In the genomic region with DNA sequence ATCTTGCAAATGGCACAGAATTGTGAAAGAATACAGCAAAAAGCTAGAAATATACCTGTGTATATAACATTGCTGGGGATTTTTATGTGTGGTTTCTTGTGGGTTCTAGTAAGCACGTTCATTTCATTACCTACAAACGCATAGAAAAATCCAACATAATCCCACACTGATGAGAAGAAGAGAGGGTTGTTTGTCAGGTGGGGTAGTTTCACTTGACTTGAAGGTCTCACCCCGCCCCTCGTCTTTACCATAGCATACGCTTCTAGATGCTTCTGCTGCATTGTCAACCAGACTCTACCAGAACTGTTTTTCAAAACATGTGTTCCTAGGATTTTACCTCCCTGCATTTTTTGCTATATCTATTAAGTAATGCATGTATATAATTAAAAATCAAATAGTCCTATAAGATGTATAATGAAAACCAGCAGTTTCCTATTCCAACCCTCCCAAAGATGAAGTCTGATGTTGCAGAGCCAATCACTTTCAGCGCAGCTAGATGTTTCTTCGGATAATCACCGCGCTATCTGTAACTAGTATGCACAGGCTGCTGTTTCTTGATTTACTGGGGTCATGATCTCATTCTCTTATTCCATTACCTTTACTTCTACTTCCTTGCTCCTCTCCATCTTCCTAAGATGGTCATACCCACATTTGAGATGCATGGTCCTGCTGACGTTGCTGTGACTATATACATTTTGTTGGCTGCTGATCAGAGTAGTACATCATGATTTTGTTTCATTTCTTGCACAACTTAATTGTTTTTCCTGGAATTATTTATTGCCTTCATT, we compare ENCODE assay signal across 15 cellular contexts.
A peak's percentile ranks its signal among the peaks of the same experiment; 100 is the strongest.
DNase-seq lines count a peak whose midpoint lies in the region; ATAC-seq, FAIRE-seq and TF ChIP-seq lines count a peak whose summit lies in the region.
"Had no signal": no experiment of that assay in that cellular context is flagged by ENCODE, and none has a peak within 500 bp of the region (broad histone marks: within the 10 kb centered on the region; RNA-seq: fewer than 3 reads in every experiment).

No MANE protein-coding gene starts in this region.

- peaks cover 38% of the 10 kb centered on the region for H3F3A ChIP-seq in GM23248 (ENCODE audit: insufficient read depth)

- CTCF ChIA-PET in GM10248 (lab: Yijun Ruan, JAX) (interaction anchor here (0.6 to 14.8 kb wide), 15 partner anchors 8 to 527 kb away, joined by 3 to 192 read pairs (median 4); no protein-coding TSS in a partner anchor), activated B cell treated with CpG ODN at 0.5 μM for 24 hours (lab: Charles Lee) (interaction anchor here (0.8 to 4.4 kb wide), 7 partner anchors 12 to 455 kb away, joined by 3 to 26 read pairs (median 4); no protein-coding TSS in a partner anchor), HepG2 (lab: Yijun Ruan, JAX; ENCODE audit: low intra/inter-chr PET ratio, low total read pairs) (no interaction called here)

- H3K79me2 ChIP-seq in GM23248 (ENCODE audit: insufficient read depth) = no peaks in the 10 kb centered on the region
- H3K79me2 ChIP-seq in HepG2 (ENCODE audit: insufficient read depth, low read length) = no peaks in the 10 kb centered on the region

- peak overlapping the region; percentile 48 for H3K4me3 ChIP-seq in GM23248
- no peak overlapping the region for H3K4me3 ChIP-seq in HepG2 (replicated peaks in 1 of 3; ENCODE audit: insufficient read depth in 1 of 3, low read depth in 2 of 3, low read length in 3 of 3)
- H3K4me3 ChIP-seq: left ventricle myocardium inferior, psoas muscle had no signal

- peaks cover 27% of the 10 kb centered on the region for H3K36me3 Mint-ChIP-seq in activated B cell treated with CpG ODN at 0.5 μM for 24 hours (ENCODE audit: low read depth)

- peak; percentile 45 for DNase-seq in GM10248 (ENCODE audit: extremely low spot score)
- no peak for DNase-seq in GM23248
- no peak for DNase-seq in activated B cell treated with CpG ODN at 0.5 μM for 24 hours
- no peak for DNase-seq in HepG2 (ENCODE audit: low spot score)
- DNase-seq in GOT3 (lab: John Stamatoyannopoulos, UW) = no peak
- no peak for DNase-seq in retina
- DNase-seq: CD8-positive, alpha-beta memory T cell; central memory CD4-positive, alpha-beta T cell; left ventricle myocardium inferior; NCI-H1105; psoas muscle had no signal

- whole genome bisulfite sequencing in GM23248 (ENCODE audit: low coverage in 1 of 2, low lambda C conversion rate in 2 of 2, missing lambda C conversion rate in 2 of 2), 2 experiments = 81 to 82% methylated on average over 10 of the region's 10 CpGs
- WGBS in HepG2 (ENCODE audit: low lambda C conversion rate) = 80% methylated on average over 10 of the region's 10 CpGs

- no peaks in the 10 kb centered on the region for H4K20me1 ChIP-seq in GM23248 (ENCODE audit: insufficient read depth)
- H4K20me1 ChIP-seq in HepG2 (ENCODE audit: insufficient read depth, low read length) = no peaks in the 10 kb centered on the region

- H2AFZ ChIP-seq in GM23248 (no peak overlapping the region), HepG2 (ENCODE audit: low read length) (no peak overlapping the region)

- peaks cover 49% of the 10 kb centered on the region for H3K4me1 Mint-ChIP-seq in activated B cell treated with CpG ODN at 0.5 μM for 24 hours

- no peak for FAIRE-seq in HepG2 (lab: Jason Lieb, UNC)
- FAIRE-seq: H1 had no signal

- no peaks in the 10 kb centered on the region for H3K27me3 Mint-ChIP-seq in activated B cell treated with CpG ODN at 0.5 μM for 24 hours

- TF ChIP-seq CTCF in GM10248 (IDR thresholded peaks at IDR 0.05; ENCODE audit: control extremely low read depth, extremely low read depth, low read depth, missing control alignments) (no peak), activated B cell treated with CpG ODN at 0.5 μM for 24 hours (IDR thresholded peaks at IDR 0.05) (no peak), HepG2 (CRISPR knock-in tag; IDR thresholded peaks at IDR 0.05) (no peak)

- H3K9me3 ChIP-seq in GM23248 (ENCODE audit: low read depth) (no peaks in the 10 kb centered on the region), HepG2 (ENCODE audit: low read length) (no peaks in the 10 kb centered on the region)
- H3K9me3 ChIP-seq: left ventricle myocardium inferior, psoas muscle had no signal

- no peak for ATAC-seq in activated B cell treated with CpG ODN at 0.5 μM for 24 hours (ENCODE audit: low read depth)
- no peak for ATAC-seq in HepG2
- ATAC-seq in GM19328 (IDR thresholded peaks at IDR 0.05; ENCODE audit: unreplicated experiment) = no peak
- no peak for ATAC-seq in GM19467 (IDR thresholded peaks at IDR 0.05; ENCODE audit: unreplicated experiment)
- ATAC-seq: psoas muscle, WTC11 had no signal

- H3K9ac ChIP-seq in GM23248 = peak overlapping the region; percentile 75
- peak overlapping the region; percentile 29; the same call in 1 of the 2 replicates for H3K9ac ChIP-seq in HepG2 (ENCODE audit: insufficient read depth, low read depth, low read length)

- in situ Hi-C loops in GM23248 (cut with MboI) = loop anchor here (5.0 to 10.0 kb wide), 2 partner anchors 394 to 481 kb away; no protein-coding TSS in a partner anchor
- in situ Hi-C loops in HepG2 (cut with HindIII; ENCODE audit: extremely low pct_ligation_motif_present, low pct_unique_long_range_greater_than_20kb) = loop anchor here (5.0 to 10.0 kb wide), 3 partner anchors 49 to 394 kb away; partner anchors contain the start of gene TAB2

- TF ChIP-seq POLR2A in HepG2 (IDR thresholded peaks at IDR 0.05; ENCODE audit: insufficient read depth in 1 of 2, low read depth in 2 of 2, low read length in 2 of 2) = no peak

- peaks cover 43% of the 10 kb centered on the region for H3K4me1 ChIP-seq in GM23248 (ENCODE audit: insufficient read depth)
- H3K4me1 ChIP-seq in HepG2 (ENCODE audit: insufficient read depth, low read length) = peaks cover 56% of the 10 kb centered on the region
- H3K4me1 ChIP-seq: psoas muscle had no signal

- no TSS peak for BruUV-seq in HepG2 (replicated peaks; lab: Mats Ljungman, UMichigan)

- H3K27me3 ChIP-seq in GM23248 (replicated peaks; ENCODE audit: insufficient read depth) = no peaks in the 10 kb centered on the region
- H3K27me3 ChIP-seq in HepG2 (ENCODE audit: control insufficient read depth in 1 of 2, insufficient read depth in 2 of 2, low read length in 2 of 2) = no peaks in the 10 kb centered on the region

- POLR2A ChIA-PET in GM10248 (lab: Yijun Ruan, JAX) (interaction anchor here (0.7 kb wide), 3 partner anchors 13 to 511 kb away, joined by 3 to 4 read pairs (median 3); no protein-coding TSS in a partner anchor), activated B cell treated with CpG ODN at 0.5 μM for 24 hours (lab: Charles Lee) (interaction anchor here (0.8 to 3.8 kb wide), 6 partner anchors 11 to 684 kb away, joined by 3 to 22 read pairs (median 7); partner anchors contain the start of gene TAB2), HepG2 (lab: Yijun Ruan, JAX) (interaction anchor here (0.8 to 1.3 kb wide), 5 partner anchors 27 to 136 kb away, joined by 3 to 8 read pairs (median 3); no protein-coding TSS in a partner anchor)

- H3K36me3 ChIP-seq in GM23248 (ENCODE audit: low read depth) (no peaks in the 10 kb centered on the region), HepG2 (replicated peaks in 1 of 2; ENCODE audit: control insufficient read depth in 1 of 2, insufficient read depth in 2 of 2, low read length in 2 of 2) (no peaks in the 10 kb centered on the region)
- H3K36me3 ChIP-seq: left ventricle myocardium inferior had no signal

- H3K9me2 ChIP-seq in GM23248 (ENCODE audit: insufficient read depth) = no peaks in the 10 kb centered on the region

- no peaks in the 10 kb centered on the region for H3K9me3 Mint-ChIP-seq in activated B cell treated with CpG ODN at 0.5 μM for 24 hours
- H3K9me3 Mint-ChIP-seq: CD8-positive, alpha-beta memory T cell; WTC11 had no signal

- TF ChIP-seq EP300 in HepG2 (IDR thresholded peaks at IDR 0.05; ENCODE audit: low read depth in 2 of 2, low read length in 2 of 2) = no peak
- no peak for TF ChIP-seq EP300 in HepG2 (CRISPR knock-in tag; IDR thresholded peaks at IDR 0.05; ENCODE audit: borderline replicate concordance)

- H3K27ac Mint-ChIP-seq in activated B cell treated with CpG ODN at 0.5 μM for 24 hours = peak overlapping the region; percentile 85
- H3K27ac Mint-ChIP-seq: WTC11 had no signal

- intact Hi-C loops in activated B cell treated with CpG ODN at 0.5 μM for 24 hours (cut with micrococcal nuclease) = loop anchor here (2.0 kb wide), 1 partner anchor 13 kb away; no protein-coding TSS in a partner anchor
- intact Hi-C loops in HepG2 (cut with micrococcal nuclease; ENCODE audit: unreplicated experiment) = loop anchor here (1.0 kb wide), 1 partner anchor 42 kb away; no protein-coding TSS in a partner anchor

- no peak overlapping the region for H3K4me3 Mint-ChIP-seq in activated B cell treated with CpG ODN at 0.5 μM for 24 hours
- H3K4me3 Mint-ChIP-seq: WTC11 had no signal

- H3K4me2 ChIP-seq in GM23248 (ENCODE audit: unreplicated experiment) (peak overlapping the region; percentile 71), HepG2 (ENCODE audit: low read depth, low read length) (peak overlapping the region; percentile 43)

- no peak for TF ChIP-seq RAD21 in HepG2 (CRISPR knock-in tag; IDR thresholded peaks at IDR 0.05)

- H3K27ac ChIP-seq in GM23248 (peak overlapping the region; percentile 96), HepG2 (ENCODE audit: extremely low read length, insufficient read depth, low read length) (peak overlapping the region; percentile 91)
- H3K27ac ChIP-seq: left ventricle myocardium inferior, psoas muscle had no signal

TF ChIP-seq in HepG2, 621 proteins besides CTCF, POLR2A, EP300 and RAD21 (continues in another document):
- TF ChIP-seq ZNF224 (CRISPR knock-in tag; IDR thresholded peaks at IDR 0.05) (no peak), BRCA1 (CRISPR knock-in tag; IDR thresholded peaks at IDR 0.05) (no peak), ZNF891 (CRISPR knock-in tag; IDR thresholded peaks at IDR 0.05) (no peak), SMAD1 (CRISPR knock-in tag; IDR thresholded peaks at IDR 0.05; ENCODE audit: borderline replicate concordance, low read depth) (no peak)
- TF ChIP-seq, protein P1, sequence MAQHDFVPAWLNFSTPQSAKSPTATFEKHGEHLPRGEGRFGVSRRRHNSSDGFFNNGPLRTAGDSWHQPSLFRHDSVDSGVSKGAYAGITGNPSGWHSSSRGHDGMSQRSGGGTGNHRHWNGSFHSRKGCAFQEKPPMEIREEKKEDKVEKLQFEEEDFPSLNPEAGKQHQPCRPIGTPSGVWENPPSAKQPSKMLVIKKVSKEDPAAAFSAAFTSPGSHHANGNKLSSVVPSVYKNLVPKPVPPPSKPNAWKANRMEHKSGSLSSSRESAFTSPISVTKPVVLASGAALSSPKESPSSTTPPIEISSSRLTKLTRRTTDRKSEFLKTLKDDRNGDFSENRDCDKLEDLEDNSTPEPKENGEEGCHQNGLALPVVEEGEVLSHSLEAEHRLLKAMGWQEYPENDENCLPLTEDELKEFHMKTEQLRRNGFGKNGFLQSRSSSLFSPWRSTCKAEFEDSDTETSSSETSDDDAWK (CRISPR knock-in tag; IDR thresholded peaks at IDR 0.05) = no peak
